ENCODE assay signal across 1 cellular context in the genomic region with DNA sequence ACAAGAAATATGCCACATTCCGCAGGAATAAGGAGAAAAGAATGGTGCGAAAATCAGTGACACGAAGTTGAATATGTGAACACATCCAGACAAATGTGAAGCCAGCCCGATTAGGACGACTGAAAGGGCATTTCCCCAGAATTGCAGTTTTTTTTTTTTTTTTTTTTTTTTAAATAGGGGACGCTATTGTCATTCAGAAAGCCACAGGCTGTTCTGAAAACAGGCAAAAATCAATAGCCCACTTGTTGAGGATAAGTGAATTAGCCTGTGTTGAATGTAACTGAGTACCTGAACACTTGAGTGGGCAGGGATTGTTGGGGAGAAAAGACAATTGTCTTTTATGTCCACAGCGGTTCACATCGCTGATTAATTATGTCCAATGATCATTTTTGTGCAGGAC.
TF ChIP-seq lines count a peak whose summit lies in the region.

No MANE protein-coding gene starts in this region.

TF ChIP-seq in HepG2, 621 proteins besides CTCF, POLR2A, EP300 and RAD21:
- TF ChIP-seq, protein P1, sequence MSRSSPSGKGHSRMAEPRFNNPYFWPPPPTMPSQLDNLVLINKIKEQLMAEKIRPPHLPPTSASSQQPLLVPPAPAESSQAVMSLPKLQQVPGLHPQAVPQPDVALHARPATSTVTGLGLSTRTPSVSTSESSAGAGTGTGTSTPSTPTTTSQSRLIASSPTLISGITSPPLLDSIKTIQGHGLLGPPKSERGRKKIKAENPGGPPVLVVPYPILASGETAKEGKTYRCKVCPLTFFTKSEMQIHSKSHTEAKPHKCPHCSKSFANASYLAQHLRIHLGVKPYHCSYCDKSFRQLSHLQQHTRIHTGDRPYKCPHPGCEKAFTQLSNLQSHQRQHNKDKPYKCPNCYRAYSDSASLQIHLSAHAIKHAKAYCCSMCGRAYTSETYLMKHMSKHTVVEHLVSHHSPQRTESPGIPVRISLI (CRISPR knock-in tag; IDR thresholded peaks at IDR 0.05; ENCODE audit: borderline replicate concordance): peak; percentile 69; the same call in 1 of the 2 replicates
- TF ChIP-seq SOX13 (IDR thresholded peaks at IDR 0.05) (no peak), SOX13 (CRISPR knock-in tag; conservative IDR thresholded peaks at IDR 0.05 in 1 of 2, IDR thresholded peaks at IDR 0.05 in 1 of 2) (0 out of 4 replicates have a peak, but pooled peaks of 1 of the 2 experiments have one; percentile 7), AGO1 (IDR thresholded peaks at IDR 0.05; ENCODE audit: low read depth, low read length, poor library complexity, severe bottlenecking) (no peak)
